11 cellular contexts compared by ENCODE assay signal in genomic region chr18:56890632-56891031, GRCh38.
DNase-seq lines count a peak whose midpoint lies in the region; ATAC-seq, FAIRE-seq and TF ChIP-seq lines count a peak whose summit lies in the region.
"Had no signal": no experiment of that assay in that cellular context is flagged by ENCODE, and none has a peak within 500 bp of the region (broad histone marks: within the 10 kb centered on the region; RNA-seq: fewer than 3 reads in every experiment).

No MANE protein-coding gene starts in this region.

- TF ChIP-seq RAD21 in HepG2 (CRISPR knock-in tag; IDR thresholded peaks at IDR 0.05), result no peak

- FAIRE-seq in bronchial epithelial cell (lab: Jason Lieb, UNC) (no peak), HepG2 (lab: Jason Lieb, UNC) (no peak)

- peak; percentile 41 for DNase-seq in AG08396 (ENCODE audit: low spot score)
- DNase-seq in bronchial epithelial cell (ENCODE audit: low read depth), result peak; percentile 88
- peak; percentile 68 for DNase-seq in HepG2 (ENCODE audit: low spot score)
- DNase-seq in NCI-H2171 treated with DMSO at 0.1 percent for 48 hours (lab: John Stamatoyannopoulos, UW), result no peak
- DNase-seq: H7, NCI-H2227 treated with DMSO at 0.1 percent for 48 hours had no signal

- H3K27me3 ChIP-seq in KMS-11 (ENCODE audit: insufficient read depth, low read depth) (no peaks in the 10 kb centered on the region), bronchial epithelial cell (ENCODE audit: control insufficient read depth, insufficient read depth, low read length) (no peaks in the 10 kb centered on the region), HepG2 (ENCODE audit: control insufficient read depth in 1 of 2, insufficient read depth in 2 of 2, low read length in 2 of 2) (no peaks in the 10 kb centered on the region)

- ATAC-seq in HepG2 (peak; percentile 51; the same call in 1 of the 3 replicates), GM21515 (IDR thresholded peaks at IDR 0.05; ENCODE audit: unreplicated experiment) (no peak), HG03045 (IDR thresholded peaks at IDR 0.05; ENCODE audit: unreplicated experiment) (no peak), GM18498 (IDR thresholded peaks at IDR 0.05; ENCODE audit: unreplicated experiment) (no peak)

- H3K27ac ChIP-seq in KMS-11, result peak overlapping the region; percentile 4; the same call in 1 of the 2 replicates
- H3K27ac ChIP-seq in HepG2 (ENCODE audit: extremely low read length, insufficient read depth, low read length), result no peak overlapping the region
- H3K27ac ChIP-seq: C4-2B had no signal

- H3K79me2 ChIP-seq in KMS-11 (ENCODE audit: insufficient read depth, low read depth) (no peaks in the 10 kb centered on the region), HepG2 (ENCODE audit: insufficient read depth, low read length) (no peaks in the 10 kb centered on the region)

- no peak for TF ChIP-seq POLR2A in HepG2 (IDR thresholded peaks at IDR 0.05; ENCODE audit: insufficient read depth in 1 of 2, low read depth in 2 of 2, low read length in 2 of 2)

- H3K4me2 ChIP-seq in KMS-11 (peak overlapping the region; percentile 17; the same call in 1 of the 2 replicates), HepG2 (ENCODE audit: low read depth, low read length) (no peak overlapping the region)

- TF ChIP-seq CTCF in KMS-11 (conservative IDR thresholded peaks at IDR 0.05; ENCODE audit: low read depth, low read length) (no peak), bronchial epithelial cell (IDR thresholded peaks at IDR 0.05; ENCODE audit: insufficient read depth, low read length, severe bottlenecking) (no peak), HepG2 (CRISPR knock-in tag; IDR thresholded peaks at IDR 0.05) (no peak)

- H3K9ac ChIP-seq in KMS-11 (no peak overlapping the region), HepG2 (ENCODE audit: insufficient read depth, low read depth, low read length) (no peak overlapping the region)

- no peak overlapping the region for H2AFZ ChIP-seq in KMS-11 (ENCODE audit: low read depth)
- no peak overlapping the region for H2AFZ ChIP-seq in HepG2 (ENCODE audit: low read length)

- CTCF ChIA-PET in HepG2 (lab: Yijun Ruan, JAX; ENCODE audit: low intra/inter-chr PET ratio, low total read pairs), result no interaction called here

- no peaks in the 10 kb centered on the region for H4K20me1 ChIP-seq in KMS-11 (ENCODE audit: insufficient read depth)
- H4K20me1 ChIP-seq in HepG2 (ENCODE audit: insufficient read depth, low read length), result no peaks in the 10 kb centered on the region

- H3K36me3 ChIP-seq in KMS-11 (ENCODE audit: insufficient read depth) (no peaks in the 10 kb centered on the region), bronchial epithelial cell (ENCODE audit: control insufficient read depth, insufficient read depth, low read length) (no peaks in the 10 kb centered on the region), HepG2 (replicated peaks in 1 of 2; ENCODE audit: control insufficient read depth in 1 of 2, insufficient read depth in 2 of 2, low read length in 2 of 2) (no peaks in the 10 kb centered on the region)

- no peak overlapping the region for H3K4me3 ChIP-seq in KMS-11 (IDR thresholded peaks at IDR 0.05; ENCODE audit: insufficient read depth, low read depth, low read length)
- H3K4me3 ChIP-seq in bronchial epithelial cell (ENCODE audit: low read depth, low read length), result no peak overlapping the region
- no peak overlapping the region for H3K4me3 ChIP-seq in HepG2 (replicated peaks in 1 of 3; ENCODE audit: insufficient read depth in 1 of 3, low read depth in 2 of 3, low read length in 3 of 3)

- intact Hi-C loops in HepG2 (cut with micrococcal nuclease; ENCODE audit: unreplicated experiment), result no loop called here

- POLR2A ChIA-PET in HepG2 (lab: Yijun Ruan, JAX), result no interaction called here

- TF ChIP-seq EP300 in HepG2 (IDR thresholded peaks at IDR 0.05; ENCODE audit: low read depth in 2 of 2, low read length in 2 of 2) (no peak), HepG2 (CRISPR knock-in tag; IDR thresholded peaks at IDR 0.05; ENCODE audit: borderline replicate concordance) (no peak)

- H3K4me1 ChIP-seq in KMS-11 (ENCODE audit: low read depth, poor library complexity, severe bottlenecking) (peaks cover 17% of the 10 kb centered on the region), HepG2 (ENCODE audit: insufficient read depth, low read length) (0 out of 2 replicates have a peak, but pooled peaks cover 4% of the 10 kb centered on the region)

- 38% methylated on average over 1 of the region's 1 CpG for WGBS in HepG2 (ENCODE audit: low lambda C conversion rate)

- in situ Hi-C loops in HepG2 (cut with HindIII; ENCODE audit: extremely low pct_ligation_motif_present, low pct_unique_long_range_greater_than_20kb), result no loop called here

- no peaks in the 10 kb centered on the region for H3K9me3 ChIP-seq in HepG2 (ENCODE audit: low read length)

- BruUV-seq in HepG2 (replicated peaks; lab: Mats Ljungman, UMichigan), result no TSS peak

TF ChIP-seq in HepG2, 621 proteins besides CTCF, POLR2A, EP300 and RAD21:
- TF ChIP-seq TFAP4 (IDR thresholded peaks at IDR 0.05; ENCODE audit: borderline replicate concordance, low read depth) (peak; percentile 61; the same call in 1 of the 2 replicates), FOXA3 (CRISPR knock-in tag; IDR thresholded peaks at IDR 0.05) (0 out of 2 replicates have a peak, but pooled peaks have one; percentile 29), ATF3 (CRISPR knock-in tag; IDR thresholded peaks at IDR 0.05) (peak; percentile 68; the same call in 1 of the 2 replicates), TEAD2 (CRISPR knock-in tag; IDR thresholded peaks at IDR 0.05) (no peak), FOXA1 (IDR thresholded peaks at IDR 0.05) (no peak), FOXA1 (CRISPR knock-in tag; IDR thresholded peaks at IDR 0.05) (peak; percentile 48), FOSL2 (CRISPR knock-in tag; IDR thresholded peaks at IDR 0.05) (peak; percentile 65), ZBTB2 (CRISPR knock-in tag; IDR thresholded peaks at IDR 0.05; ENCODE audit: low read depth) (no peak), ZNF496 (CRISPR knock-in tag; IDR thresholded peaks at IDR 0.05; ENCODE audit: insufficient replicate concordance) (no peak), REL (CRISPR knock-in tag; conservative IDR thresholded peaks at IDR 0.05) (no peak), HMG20A (CRISPR knock-in tag; IDR thresholded peaks at IDR 0.05; ENCODE audit: borderline replicate concordance) (peak; percentile 58; the same call in 1 of the 2 replicates), ARID5B (CRISPR knock-in tag; IDR thresholded peaks at IDR 0.05) (peak; percentile 32; the same call in 1 of the 2 replicates)
